In the genomic region with DNA sequence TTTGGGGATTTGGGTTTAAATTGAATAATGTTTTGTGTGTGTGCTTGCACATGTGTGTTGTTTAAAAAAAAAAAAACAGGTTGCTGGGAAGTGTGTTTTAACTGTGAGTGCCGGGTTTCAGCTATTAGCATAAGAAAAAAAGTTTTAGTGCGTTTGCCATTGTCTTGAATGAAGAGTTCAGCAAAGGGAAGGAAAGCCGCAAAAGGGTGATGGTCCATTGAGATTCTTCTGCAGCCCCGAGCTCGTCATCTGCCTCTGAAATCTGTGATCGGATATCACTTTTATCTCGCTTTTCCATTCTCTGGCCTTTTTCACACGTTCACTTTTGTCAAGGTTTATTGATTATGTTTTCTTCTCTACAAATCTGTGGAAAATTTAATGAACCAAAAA, we compare ENCODE assay signal across 21 cellular contexts. TPM values are rescaled to one million over a fixed set of nuclear protein-coding genes. Genes with fewer than 3 reads are reported as not detected.
DNase-seq lines count a peak whose midpoint lies in the region; ATAC-seq and TF ChIP-seq lines count a peak whose summit lies in the region.
"Had no signal": no experiment of that assay in that cellular context is flagged by ENCODE, and none has a peak within 500 bp of the region (broad histone marks: within the 10 kb centered on the region; RNA-seq: fewer than 3 reads in every experiment).

No MANE protein-coding gene starts in this region.

- peaks cover 54% of the 10 kb centered on the region for H3K4me1 Mint-ChIP-seq in chondrocyte (ENCODE audit: low read depth)

- H3K36me3 ChIP-seq in right atrium auricular region (no peaks in the 10 kb centered on the region), mesendoderm (ENCODE audit: control insufficient read depth, insufficient read depth, low read length) (no peaks in the 10 kb centered on the region), testis (ENCODE audit: low read depth, missing control alignments) (no peaks in the 10 kb centered on the region)
- H3K36me3 ChIP-seq: BLaER1 treated with 17β-estradiol and CSF1 and Interleukin-3, amounts not matched to agents 10 nM and 100 nM had no signal

- peaks cover 24% of the 10 kb centered on the region for H3K79me1 ChIP-seq in mesendoderm (ENCODE audit: low read length)

- DNase-seq in right atrium auricular region (ENCODE audit: low spot score) (peak; percentile 43), left ventricle myocardium superior (no peak), chondrocyte (ENCODE audit: low spot score) (no peak), mesendoderm (no peak), testis (peak; percentile 3), G401 (ENCODE audit: low spot score) (no peak)
- no peak for DNase-seq in activated CD4-positive, alpha-beta T cell treated with anti-CD3 and anti-CD28 coated beads, Interleukin-2, amount 50 U/mL, for 4 hours
- DNase-seq: activated CD4-positive, alpha-beta T cell treated with anti-CD3 and anti-CD28 coated beads for 36 hours; activated gamma-delta T cell treated with Interleukin-2 at 50 U/mL for 16 hours; effector memory CD8-positive, alpha-beta T cell; KG1; kidney; mammary epithelial cell; NCI-H2081; NCI-H510A; NK-92 treated with Interleukin-12 subunit alpha and Interleukin-12 subunit beta, amount 100 ng/mL, for 24 hours; stimulated activated CD4-positive, alpha-beta T cell treated with anti-CD3 and anti-CD28 coated beads, Interleukin-12 subunit alpha, Interleukin-12 subunit beta, amount 100 ng/mL, for 4 hours had no signal

- H2AK5ac ChIP-seq in mesendoderm (ENCODE audit: low read length) = no peak overlapping the region

- H3K4me3 ChIP-seq in right atrium auricular region (no peak overlapping the region), mesendoderm (ENCODE audit: low read length) (no peak overlapping the region), testis (no peak overlapping the region)
- H3K4me3 ChIP-seq: BLaER1 treated with 17β-estradiol and CSF1 and Interleukin-3, amounts not matched to agents 10 nM and 100 nM had no signal

- H4K8ac ChIP-seq in mesendoderm (ENCODE audit: low read depth, low read length) = no peak overlapping the region

- H3K4me1 ChIP-seq in right atrium auricular region (peaks cover 0 to 37% of the 10 kb centered on the region in 2 donors), mesendoderm (ENCODE audit: control insufficient read depth, low read depth, low read length) (peaks cover 20% of the 10 kb centered on the region), testis (peaks cover 29% of the 10 kb centered on the region)

- H3K9me3 ChIP-seq in right atrium auricular region (no peaks in the 10 kb centered on the region), testis (no peaks in the 10 kb centered on the region)
- H3K9me3 ChIP-seq: BLaER1 treated with 17β-estradiol and CSF1 and Interleukin-3, amounts not matched to agents 10 nM and 100 nM had no signal

- TF ChIP-seq POLR2A in testis (IDR thresholded peaks at IDR 0.05) = no peak

- no peak overlapping the region for H3K23ac ChIP-seq in mesendoderm (ENCODE audit: low read length)

- peak overlapping the region; percentile 94 for H3K27ac Mint-ChIP-seq in chondrocyte (ENCODE audit: unreplicated experiment)
- H3K27ac Mint-ChIP-seq: activated CD4-positive, alpha-beta T cell treated with anti-CD3 and anti-CD28 coated beads for 36 hours; effector memory CD8-positive, alpha-beta T cell; naive thymus-derived CD4-positive, alpha-beta T cell had no signal

- no peak overlapping the region for H4K5ac ChIP-seq in mesendoderm (ENCODE audit: low read length)

- ATAC-seq in left ventricle myocardium superior (no peak), SK-N-SH treated with all-trans-retinoic acid at 6 μM for 48 hours (no peak)
- ATAC-seq: activated CD4-positive, alpha-beta T cell treated with anti-CD3 and anti-CD28 coated beads for 36 hours; effector memory CD8-positive, alpha-beta T cell; naive thymus-derived CD4-positive, alpha-beta T cell had no signal

- WGBS in mesendoderm (ENCODE audit: extremely low coverage, insufficient coverage, low lambda C conversion rate) = no CpG with 5 or more reads among the region's 8 CpGs
- 45 to 53% methylated on average over 8 of the region's 8 CpGs for WGBS in testis, 2 donors

- H3K27ac ChIP-seq in right atrium auricular region = no peak overlapping the region
- no peak overlapping the region for H3K27ac ChIP-seq in mesendoderm (ENCODE audit: low read depth, low read length)
- H3K27ac ChIP-seq in testis = peak overlapping the region in 1 of 2 donors; percentile 90
- H3K27ac ChIP-seq: BLaER1 treated with 17β-estradiol and CSF1 and Interleukin-3, amounts not matched to agents 10 nM and 100 nM; RWPE1 had no signal

- TF ChIP-seq CTCF in right atrium auricular region (IDR thresholded peaks at IDR 0.05) = no peak
- no peak for TF ChIP-seq CTCF in chondrocyte (IDR thresholded peaks at IDR 0.05)
- no peak for TF ChIP-seq CTCF in testis (IDR thresholded peaks at IDR 0.05)

- in situ Hi-C loops in G401 (cut with HindIII; ENCODE audit: low sequenced_read_pairs) = no loop called here

- H3K79me2 ChIP-seq in mesendoderm (ENCODE audit: control insufficient read depth, insufficient read depth, low read length) = peaks cover 52% of the 10 kb centered on the region

- peak overlapping the region; percentile 70 for H3K4me3 Mint-ChIP-seq in chondrocyte (ENCODE audit: unreplicated experiment)
- H3K4me3 Mint-ChIP-seq: activated CD4-positive, alpha-beta T cell treated with anti-CD3 and anti-CD28 coated beads for 36 hours; effector memory CD8-positive, alpha-beta T cell had no signal

- H3K27me3 Mint-ChIP-seq in chondrocyte (ENCODE audit: low read depth) = no peaks in the 10 kb centered on the region

- no peak overlapping the region for H2BK15ac ChIP-seq in mesendoderm (replicated peaks; ENCODE audit: low read depth)

- no peak overlapping the region for H3K4ac ChIP-seq in mesendoderm (ENCODE audit: low read depth, low read length)

- H3K36me3 Mint-ChIP-seq in chondrocyte (ENCODE audit: low read depth) = no peaks in the 10 kb centered on the region
- H3K36me3 Mint-ChIP-seq: naive thymus-derived CD4-positive, alpha-beta T cell had no signal

- H2BK120ac ChIP-seq in mesendoderm (ENCODE audit: low read depth, low read length) = no peak overlapping the region

- H3K4me2 ChIP-seq in mesendoderm (ENCODE audit: low read length) = peak overlapping the region; percentile 7

- H3K56ac ChIP-seq in mesendoderm (ENCODE audit: low read length) = no peak overlapping the region

- no peak overlapping the region for H3K18ac ChIP-seq in mesendoderm (ENCODE audit: low read length)

- no peak overlapping the region for H2BK5ac ChIP-seq in mesendoderm (ENCODE audit: low read length)

- H3K27me3 ChIP-seq in right atrium auricular region = peaks cover 0 to 2% of the 10 kb centered on the region in 2 donors
- H3K27me3 ChIP-seq in mesendoderm (ENCODE audit: insufficient read depth, low read length, poor library complexity) = no peaks in the 10 kb centered on the region
- no peaks in the 10 kb centered on the region for H3K27me3 ChIP-seq in testis

- peak overlapping the region; percentile 33 for H3K9ac ChIP-seq in mesendoderm (ENCODE audit: low read length)
- H3K9ac ChIP-seq: BLaER1 treated with 17β-estradiol and CSF1 and Interleukin-3, amounts not matched to agents 10 nM and 100 nM had no signal

- intact Hi-C loops in left ventricle myocardium superior (cut with micrococcal nuclease) (loop anchor here (10.0 kb wide), 1 partner anchor 124 kb away; no protein-coding TSS in a partner anchor), testis (cut with DNase I; ENCODE audit: low total_unique reads) (no loop called here)

- H3K9me3 Mint-ChIP-seq in chondrocyte (ENCODE audit: low read depth) = no peaks in the 10 kb centered on the region
- H3K9me3 Mint-ChIP-seq: effector memory CD8-positive, alpha-beta T cell had no signal

TF ChIP-seq in SK-N-SH treated with all-trans-retinoic acid at 6 μM for 48 hours, 23 proteins besides CTCF, POLR2A, EP300 and RAD21:
- no peak for TF ChIP-seq ZC3H10 (CRISPR knock-in tag; IDR thresholded peaks at IDR 0.05)
- TF ChIP-seq ZFP30 (CRISPR knock-in tag; IDR thresholded peaks at IDR 0.05) = no peak
- no peak for TF ChIP-seq TCF4 (CRISPR knock-in tag; IDR thresholded peaks at IDR 0.05; ENCODE audit: borderline replicate concordance)
- no peak for TF ChIP-seq ARNTL (CRISPR knock-in tag; IDR thresholded peaks at IDR 0.05; ENCODE audit: borderline replicate concordance, low read depth)
- no peak for TF ChIP-seq ZNF70 (CRISPR knock-in tag; IDR thresholded peaks at IDR 0.05)

RNA-seq across cellular contexts. Expression of gene GLI2, which starts 4.7 kb away (rescaled TPM):
- total RNA-seq in right atrium auricular region (1 to 10 TPM; 1.5 to 3.5 TPM), left ventricle myocardium superior (2.1 TPM), chondrocyte (31.1 to 37.0 TPM (median 36.0 TPM) in 3 replicates), testis (10 to 100 TPM; 16.5 to 21.4 TPM)
- 23.2 TPM for polyA plus RNA-seq in mesendoderm (2013, experiment 1 of 2)
- polyA plus RNA-seq in mesendoderm (2013, experiment 2 of 2) = 23.4 TPM
- polyA plus RNA-seq in testis (ENCODE audit: insufficient read depth, low read depth, low replicate concordance) = 5.1 TPM
- not detected in 2 replicates for total RNA-seq in G401 (2014; rRNA removed; shearing (Covaris generic))
- total RNA-seq: activated CD4-positive, alpha-beta T cell treated with anti-CD3 and anti-CD28 coated beads for 36 hours had no signal
- polyA plus RNA-seq: naive thymus-derived CD4-positive, alpha-beta T cell had no signal

Comparison
In these comparisons a context has a peak if more than half of its experiments do, and no peak if none do; other contexts are left out.
1. DNase-seq: peak in right atrium auricular region (single experiment) and testis (single experiment); none in left ventricle myocardium superior (single experiment), chondrocyte (single experiment), mesendoderm (single experiment), activated CD4-positive, alpha-beta T cell treated with anti-CD3 and anti-CD28 coated beads, Interleukin-2, amount 50 U/mL, for 4 hours (0 of 2) and G401 (single experiment).